26 cellular contexts compared by ENCODE assay signal in genomic region chr4:152522245-152522644, GRCh38.
"Had no signal": no experiment of that assay in that cellular context is flagged by ENCODE, and none has a peak within 500 bp of the region (broad histone marks: within the 10 kb centered on the region; RNA-seq: fewer than 3 reads in every experiment).

No MANE protein-coding gene starts in this region.

- DNase-seq: activated CD4-positive, alpha-beta T cell treated with anti-CD3 and anti-CD28 coated beads for 1 hour; activated CD4-positive, alpha-beta T cell treated with anti-CD3 and anti-CD28 coated beads, Interleukin-2, amount 50 U/mL, for 1 hour; activated CD8-positive, alpha-beta T cell treated with anti-CD3 and anti-CD28 coated beads, Interleukin-2, amount 10 ng/mL, durations not matched to agents 7 days and 5 days; activated naive CD4-positive, alpha-beta T cell treated with Interleukin-2 at 50 U/mL for 16 hours; activated naive CD8-positive, alpha-beta T cell treated with anti-CD3 and anti-CD28 coated beads, Interleukin-2, amount 10 ng/mL, durations not matched to agents 7 days and 5 days; activated T-cell treated with anti-CD3 and anti-CD28 coated beads, Interleukin-2, amount 50 U/mL, for 4 hours; amygdala; colonic mucosa; dorsolateral prefrontal cortex; endodermal cell; heart left ventricle; left colon; naive B cell; spleen; stimulated activated CD4-positive, alpha-beta T cell treated with anti-CD3 and anti-CD28 coated beads, Interleukin-4, amount 100 ng/mL, for 1 hour; substantia nigra; T-helper 1 cell; thyroid gland; WERI-Rb-1 had no signal

- H3K27ac Mint-ChIP-seq: activated CD8-positive, alpha-beta T cell treated with anti-CD3 and anti-CD28 coated beads, Interleukin-2, amount 10 ng/mL, durations not matched to agents 7 days and 5 days; activated naive CD8-positive, alpha-beta T cell treated with anti-CD3 and anti-CD28 coated beads, Interleukin-2, amount 10 ng/mL, durations not matched to agents 7 days and 5 days; endodermal cell had no signal

- FAIRE-seq: bronchial epithelial cell, keratinocyte, TTC549 had no signal

- H3K9me3 Mint-ChIP-seq: activated T-cell treated with anti-CD3 and anti-CD28 coated beads, Interleukin-2, amount 50 U/mL, for 4 hours; endodermal cell; naive B cell; stimulated activated naive CD8-positive, alpha-beta T cell treated with anti-CD3 and anti-CD28 coated beads, Interleukin-15, Interleukin-2, amounts not matched to agents 100 ng/mL and 50 ng/mL, for 24 hours had no signal

- H3K27ac ChIP-seq: colonic mucosa, dorsolateral prefrontal cortex, epithelial cell of prostate, heart left ventricle, prostate gland, right atrium auricular region, spleen, thyroid gland, WERI-Rb-1 had no signal

- H3K4me1 ChIP-seq: colonic mucosa, prostate gland, right atrium auricular region, thyroid gland had no signal

- H3K9me3 ChIP-seq: colonic mucosa, heart left ventricle, prostate gland, right atrium auricular region, spleen, thyroid gland had no signal

- H3K27me3 ChIP-seq: colonic mucosa, dorsolateral prefrontal cortex, heart left ventricle, right atrium auricular region, spleen, thyroid gland had no signal

- H3K4me3 ChIP-seq: colonic mucosa, dorsolateral prefrontal cortex, heart left ventricle, prostate gland, right atrium auricular region, spleen, thyroid gland had no signal

- H3K36me3 ChIP-seq: colonic mucosa, heart left ventricle, prostate gland, right atrium auricular region, thyroid gland, WERI-Rb-1 had no signal

- H3K4me3 Mint-ChIP-seq: activated CD8-positive, alpha-beta T cell treated with anti-CD3 and anti-CD28 coated beads, Interleukin-2, amount 10 ng/mL, durations not matched to agents 7 days and 5 days; activated naive CD8-positive, alpha-beta T cell treated with anti-CD3 and anti-CD28 coated beads, Interleukin-2, amount 10 ng/mL, durations not matched to agents 7 days and 5 days; activated T-cell treated with anti-CD3 and anti-CD28 coated beads, Interleukin-2, amount 50 U/mL, for 4 hours; endodermal cell; stimulated activated naive CD8-positive, alpha-beta T cell treated with anti-CD3 and anti-CD28 coated beads, Interleukin-15, Interleukin-2, amounts not matched to agents 100 ng/mL and 50 ng/mL, for 24 hours had no signal

- H3K27me3 Mint-ChIP-seq: activated naive CD8-positive, alpha-beta T cell treated with anti-CD3 and anti-CD28 coated beads, Interleukin-2, amount 10 ng/mL, durations not matched to agents 7 days and 5 days; naive B cell; stimulated activated naive CD8-positive, alpha-beta T cell treated with anti-CD3 and anti-CD28 coated beads, Interleukin-15, Interleukin-2, amounts not matched to agents 100 ng/mL and 50 ng/mL, for 24 hours had no signal

- ATAC-seq: activated CD8-positive, alpha-beta T cell treated with anti-CD3 and anti-CD28 coated beads, Interleukin-2, amount 10 ng/mL, durations not matched to agents 7 days and 5 days; activated T-cell treated with anti-CD3 and anti-CD28 coated beads, Interleukin-2, amount 50 U/mL, for 4 hours; heart left ventricle; left colon had no signal
